ENCODE assay signal across 28 cellular contexts in genomic region chr6:116046739-116047138, GRCh38. TPM values are rescaled to one million over a fixed set of nuclear protein-coding genes. Genes with fewer than 3 reads are reported as not detected.
"Had no signal": no experiment of that assay in that cellular context is flagged by ENCODE, and none has a peak within 500 bp of the region (broad histone marks: within the 10 kb centered on the region; RNA-seq: fewer than 3 reads in every experiment).

No MANE protein-coding gene starts in this region.

- H3K79me2 ChIP-seq: parathyroid adenoma had no signal

- H3K27me3 ChIP-seq: neural progenitor cell, ovary, spleen, suprapubic skin, testis, tibial artery, upper lobe of left lung, vagina had no signal

- H3K9me3 ChIP-seq: ovary, suprapubic skin, testis, upper lobe of left lung, vagina had no signal

- H3K9ac ChIP-seq: neural progenitor cell, parathyroid adenoma had no signal

- H3K4me1 ChIP-seq: neural progenitor cell, parathyroid adenoma, psoas muscle, spleen, suprapubic skin, testis, upper lobe of left lung, vagina had no signal

- H3K36me3 ChIP-seq: neural progenitor cell, ovary, spleen, suprapubic skin, upper lobe of left lung, vagina had no signal

- DNase-seq: natural killer cell; occipital lobe; ovary; posterior cingulate gyrus; psoas muscle; right cardiac atrium; spleen; stimulated activated CD4-positive, alpha-beta T cell treated with anti-CD3 and anti-CD28 coated beads, Interleukin-12 subunit alpha, Interleukin-12 subunit beta, amount 100 ng/mL, for 4 hours; stimulated activated CD4-positive, alpha-beta T cell treated with anti-CD3 and anti-CD28 coated beads, Interleukin-1b, Interleukin-23, amount 100 ng/mL, for 48 hours; stimulated activated CD4-positive, alpha-beta T cell treated with anti-CD3 and anti-CD28 coated beads, Interleukin-4, amount 100 ng/mL, for 1 hour; stimulated activated CD4-positive, alpha-beta T cell treated with anti-CD3 and anti-CD28 coated beads, Interleukin-4, amount 100 ng/mL, for 4 hours; stimulated activated CD8-positive, alpha-beta memory T cell treated with anti-CD3 and anti-CD28 coated beads, Interleukin-4, amount 100 ng/mL, for 48 hours; stimulated activated naive CD4-positive, alpha-beta T cell; stimulated activated naive CD8-positive, alpha-beta T cell treated with anti-CD3 and anti-CD28 coated beads, Interleukin-15, amount 100 ng/mL, for 72 hours; stimulated activated naive CD8-positive, alpha-beta T cell treated with anti-CD3 and anti-CD28 coated beads, Interleukin-15, Interleukin-2, amounts not matched to agents 100 U/mL and 50 U/mL, for 24 hours; substantia nigra; testis; tibial artery; trophoblast cell; upper lobe of left lung had no signal

- H3K4me2 ChIP-seq: neural progenitor cell, smooth muscle cell had no signal

- H2AFZ ChIP-seq: neural progenitor cell, parathyroid adenoma had no signal

- FAIRE-seq: urothelium cell line had no signal

- H3K4me3 ChIP-seq: neural progenitor cell, ovary, psoas muscle, skin epidermis, smooth muscle cell, spleen, suprapubic skin, testis, tibial artery, upper lobe of left lung, vagina had no signal

- H3K27ac ChIP-seq: neural progenitor cell, ovary, parathyroid adenoma, psoas muscle, skin epidermis, spleen, suprapubic skin, testis, upper lobe of left lung, vagina had no signal

- ATAC-seq: natural killer cell; psoas muscle; right cardiac atrium; stimulated activated naive CD8-positive, alpha-beta T cell treated with anti-CD3 and anti-CD28 coated beads, Interleukin-15, amount 100 ng/mL, for 72 hours; stimulated activated naive CD8-positive, alpha-beta T cell treated with anti-CD3 and anti-CD28 coated beads, Interleukin-15, Interleukin-2, amounts not matched to agents 100 U/mL and 50 U/mL, for 24 hours had no signal

RNA-seq across cellular contexts. Expression of gene FRK, which starts 14.0 kb away (rescaled TPM):
- total RNA-seq: natural killer cell had no signal
- polyA plus RNA-seq: neural cell had no signal
